8 cellular contexts compared by ENCODE assay signal in the genomic region with DNA sequence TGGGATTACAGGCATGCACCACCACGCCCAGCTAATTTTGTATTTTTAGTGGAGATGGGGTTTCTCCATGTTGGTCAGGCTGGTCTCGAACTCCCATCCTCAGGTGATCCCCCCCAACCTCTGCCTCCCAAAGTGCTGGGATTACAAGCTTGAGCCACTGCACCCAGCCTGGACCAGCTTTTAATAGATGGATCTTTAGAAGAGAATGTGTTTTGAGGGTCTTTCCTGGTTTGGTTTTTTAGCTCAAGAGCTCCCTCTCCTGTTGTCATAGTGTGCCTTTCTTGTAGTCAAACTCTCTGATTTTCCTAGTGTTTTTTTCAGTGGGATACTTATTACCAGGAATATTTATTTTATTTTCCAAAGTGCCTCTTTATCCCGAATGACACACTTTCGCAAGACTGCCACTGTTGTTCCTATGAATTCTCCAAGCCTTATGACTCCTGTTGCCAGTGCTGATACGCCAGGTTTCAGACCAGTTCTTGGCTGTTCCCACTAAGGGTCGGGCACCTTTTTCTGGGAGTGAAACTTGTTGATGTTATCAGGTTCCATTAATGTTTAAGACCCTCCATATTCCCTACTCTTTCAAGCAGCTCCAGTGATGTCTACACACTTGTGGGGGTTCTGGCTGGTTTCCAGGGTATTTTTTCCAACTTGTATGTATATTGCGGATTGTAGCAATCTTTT. TPM values are rescaled to one million over a fixed set of nuclear protein-coding genes. Genes with fewer than 3 reads are reported as not detected.
DNase-seq lines count a peak whose midpoint lies in the region; ATAC-seq and TF ChIP-seq lines count a peak whose summit lies in the region.

No MANE protein-coding gene starts in this region.

- H3K4me1 Mint-ChIP-seq in CD8-positive, alpha-beta T cell (ENCODE audit: low read depth), result no peaks in the 10 kb centered on the region
- peaks cover 35% of the 10 kb centered on the region for H3K4me1 Mint-ChIP-seq in HFFc6 (ENCODE audit: low read depth)

- no peaks in the 10 kb centered on the region for H3K36me3 Mint-ChIP-seq in CD8-positive, alpha-beta T cell
- peaks cover 3% of the 10 kb centered on the region; the same call in 1 of the 2 replicates for H3K36me3 Mint-ChIP-seq in HFFc6 (ENCODE audit: low read depth)

- POLR2A ChIA-PET in CD8-positive, alpha-beta T cell (lab: Charles Lee), result no interaction called here
- POLR2A ChIA-PET in Panc1 (lab: Charles Lee), result interaction anchor here (0.6 kb wide), 1 partner anchor 38 kb away, joined by 3 read pairs; no protein-coding TSS in a partner anchor

- no peaks in the 10 kb centered on the region for H3K9me3 Mint-ChIP-seq in CD8-positive, alpha-beta T cell
- no peaks in the 10 kb centered on the region for H3K9me3 Mint-ChIP-seq in HFFc6

- H3K9me3 ChIP-seq in CD8-positive, alpha-beta T cell (ENCODE audit: low read length), result no peaks in the 10 kb centered on the region
- H3K9me3 ChIP-seq in Panc1 (ENCODE audit: control insufficient read depth, insufficient read depth, low read depth, low read length), result no peaks in the 10 kb centered on the region

- no peak overlapping the region for H3K4me3 ChIP-seq in CD8-positive, alpha-beta T cell (ENCODE audit: low read depth, low read length)
- H3K4me3 ChIP-seq in Panc1 (ENCODE audit: low read depth in 2 of 2, low read length in 2 of 2) (no peak overlapping the region), retinal pigment epithelial cell (ENCODE audit: low read length) (no peak overlapping the region)

- CTCF ChIA-PET in CD8-positive, alpha-beta T cell (lab: Charles Lee), result interaction anchor here (0.6 to 1.3 kb wide), 8 partner anchors 9 to 1561 kb away, joined by 3 to 5 read pairs (median 3); no protein-coding TSS in a partner anchor
- CTCF ChIA-PET in Panc1 (lab: Charles Lee), result interaction anchor here (0.5 to 1.2 kb wide), 14 partner anchors 13 to 348 kb away, joined by 3 to 15 read pairs (median 4); partner anchors contain the start of genes COX14 and GPD1

- intact Hi-C loops in CD8-positive, alpha-beta T cell (cut with DNase I, micrococcal nuclease), result loop anchor here (2.0 to 10.0 kb wide), 2 partner anchors 130 to 240 kb away; no protein-coding TSS in a partner anchor
- intact Hi-C loops in Panc1 (cut with micrococcal nuclease; ENCODE audit: unreplicated experiment), result loop anchor here (10.0 kb wide), 2 partner anchors 130 to 230 kb away; partner anchors contain the start of gene SMARCD1

- no peaks in the 10 kb centered on the region for H3K27me3 Mint-ChIP-seq in CD8-positive, alpha-beta T cell (ENCODE audit: low read depth)
- no peaks in the 10 kb centered on the region; the same call in 1 of the 2 replicates for H3K27me3 Mint-ChIP-seq in HFFc6 (ENCODE audit: insufficient read depth)

- H3K4me3 Mint-ChIP-seq in CD8-positive, alpha-beta T cell, result no peak overlapping the region
- no peak overlapping the region for H3K4me3 Mint-ChIP-seq in HFFc6

- no peak overlapping the region for H3K27ac Mint-ChIP-seq in CD8-positive, alpha-beta T cell
- H3K27ac Mint-ChIP-seq in HFFc6, result peak overlapping the region; percentile 64

- H3K4me1 ChIP-seq in CD8-positive, alpha-beta T cell (ENCODE audit: insufficient read depth, low read length), result no peaks in the 10 kb centered on the region
- H3K4me1 ChIP-seq in Panc1 (ENCODE audit: control insufficient read depth, insufficient read depth, low read length), result peaks cover 20% of the 10 kb centered on the region

- no peak for ATAC-seq in CD8-positive, alpha-beta T cell
- ATAC-seq in Panc1, result peak; percentile 60; the same call in 1 of the 2 replicates
- no peak for ATAC-seq in HG03097 (IDR thresholded peaks at IDR 0.05; ENCODE audit: low FRiP score, unreplicated experiment)
- no peak for ATAC-seq in GM18861 (IDR thresholded peaks at IDR 0.05; ENCODE audit: unreplicated experiment)

- in situ Hi-C loops in Panc1 (cut with HindIII; ENCODE audit: low pct_unique_long_range_greater_than_20kb, low sequenced_read_pairs), result no loop called here

- peak; percentile 48 for TF ChIP-seq CTCF in CD8-positive, alpha-beta T cell (IDR thresholded peaks at IDR 0.05)
- TF ChIP-seq CTCF in HFFc6 (IDR thresholded peaks at IDR 0.05) (peak; percentile 84), Panc1 (IDR thresholded peaks at IDR 0.05) (peak; percentile 81), retinal pigment epithelial cell (conservative IDR thresholded peaks at IDR 0.05; ENCODE audit: low read depth, low read length) (peak; percentile 70)

- no peak overlapping the region for H3K27ac ChIP-seq in CD8-positive, alpha-beta T cell (ENCODE audit: low read depth, low read length)
- H3K27ac ChIP-seq in Panc1 (ENCODE audit: low read length), result peak overlapping the region; percentile 78

- no peak for DNase-seq in CD8-positive, alpha-beta T cell
- DNase-seq in HFFc6 (peak; percentile 62), Panc1 (ENCODE audit: low read depth, low spot score) (peak; percentile 46), fibroblast of peridontal ligament (ENCODE audit: extremely low read depth) (peak; percentile 90), retinal pigment epithelial cell (ENCODE audit: low read depth) (no peak)
- DNase-seq in stimulated activated CD4-positive, alpha-beta T cell treated with anti-CD3 and anti-CD28 coated beads, Interleukin-4, amount 100 ng/mL, for 4 hours, result no peak

- no TSS peak for BruUV-seq in Panc1 (replicated peaks; lab: Mats Ljungman, UMichigan)

- H3K27me3 ChIP-seq in CD8-positive, alpha-beta T cell (ENCODE audit: insufficient read depth, low read length), result no peaks in the 10 kb centered on the region
- no peaks in the 10 kb centered on the region for H3K27me3 ChIP-seq in Panc1 (ENCODE audit: control insufficient read depth, insufficient read depth, low read length)

- no peaks in the 10 kb centered on the region for H3K36me3 ChIP-seq in CD8-positive, alpha-beta T cell (ENCODE audit: insufficient read depth, low read length)
- H3K36me3 ChIP-seq in Panc1 (ENCODE audit: control insufficient read depth, insufficient read depth, low read length), result no peaks in the 10 kb centered on the region

RNA-seq across cellular contexts. Expression of gene LIMA1, which starts 31.5 kb away (rescaled TPM):
- total RNA-seq in CD8-positive, alpha-beta T cell, result 1 to 10 TPM; 4.2 TPM
- total RNA-seq in HFFc6 (2021; fragmentation: NEBNext Ultra II Directional; extraction: Animal tissue kit (Norgen Biotek cat#: 25700)), result 100 to 1,000 TPM; 259 to 335 (median 298) TPM
- total RNA-seq in Panc1 (2021; ENCODE audit: unreplicated experiment), result 155 TPM
- polyA plus RNA-seq in Panc1 (2012; ENCODE audit: insufficient read length), result 69.9 TPM

Comparison
In these comparisons a context has a peak if more than half of its experiments do, and no peak if none do; other contexts are left out.
1. DNase-seq: peak in HFFc6 (single experiment), Panc1 (single experiment) and fibroblast of peridontal ligament (single experiment); none in CD8-positive, alpha-beta T cell (0 of 7), retinal pigment epithelial cell (single experiment) and stimulated activated CD4-positive, alpha-beta T cell treated with anti-CD3 and anti-CD28 coated beads, Interleukin-4, amount 100 ng/mL, for 4 hours (0 of 2).
2. RNA of gene LIMA1, which starts 31.5 kb away (total RNA-seq): 259 to 335 TPM in HFFc6 and 155 TPM in Panc1 (single experiment); 4.2 TPM in CD8-positive, alpha-beta T cell; every median in the first group is over 10 times any median in the second.
3. Peak in every context shown above with its lines, with median percentiles within 50 percentile points of each other: CTCF ChIP-seq.